ENCODE assay signal across 8 cellular contexts in the genomic region with DNA sequence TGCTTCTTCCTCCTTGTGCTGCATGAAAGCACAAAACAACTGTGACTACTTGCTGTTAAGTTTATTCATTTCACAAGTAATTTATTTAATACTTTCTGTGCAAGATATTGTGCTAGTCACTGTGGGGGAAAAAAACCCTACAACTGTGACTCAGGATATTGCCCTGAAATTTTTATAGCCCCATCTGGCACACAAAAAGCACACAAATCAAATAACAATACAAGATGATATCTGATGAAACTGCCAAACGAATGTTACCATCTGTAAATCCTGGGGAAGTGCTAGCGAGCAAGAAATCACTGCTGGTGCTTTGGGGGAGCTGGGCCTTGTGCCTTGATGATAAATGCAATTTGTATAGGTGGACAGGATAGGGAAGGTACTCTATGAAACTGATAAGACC.
DNase-seq lines count a peak whose midpoint lies in the region; ATAC-seq and TF ChIP-seq lines count a peak whose summit lies in the region.

No MANE protein-coding gene starts in this region.

- DNase-seq in Ammon's horn (ENCODE audit: low spot score) (peak; percentile 41), GM20000 (ENCODE audit: low spot score) (peak; percentile 37), memory B cell (ENCODE audit: low spot score in 2 of 2) (no peak), dorsolateral prefrontal cortex (no peak), foreskin melanocyte (no peak)
- DNase-seq in activated naive CD4-positive, alpha-beta T cell treated with anti-CD3 and anti-CD28 coated beads, Interleukin-2, amount 50 U/mL, for 72 hours (ENCODE audit: low spot score in 2 of 2) = no peak

- H3K27me3 ChIP-seq in dorsolateral prefrontal cortex = peaks cover 7 to 68% (median 42%) of the 10 kb centered on the region in 45 donors

- H3K4me3 ChIP-seq in dorsolateral prefrontal cortex = peak overlapping the region in 1 of 59 donors; percentile 73

- peak overlapping the region; percentile 97 for H3K4me3 Mint-ChIP-seq in memory B cell

- peaks cover 35% of the 10 kb centered on the region for H3K4me1 Mint-ChIP-seq in memory B cell

- no peak for TF ChIP-seq CTCF in GM20000 (IDR thresholded peaks at IDR 0.05; ENCODE audit: extremely low read depth, missing control alignments)
- no peak for TF ChIP-seq CTCF in dorsolateral prefrontal cortex (IDR thresholded peaks at IDR 0.05 in 54 of 56, conservative IDR thresholded peaks at IDR 0.05 in 2 of 56; ENCODE audit: low read depth in 1 of 56, partially characterized antibody in 56 of 56)

- peak overlapping the region; percentile 30 to 76 for H3K27ac Mint-ChIP-seq in activated naive CD4-positive, alpha-beta T cell treated with anti-CD3 and anti-CD28 coated beads, Interleukin-2, amount 50 U/mL, for 72 hours
- peak overlapping the region; percentile 92 for H3K27ac Mint-ChIP-seq in memory B cell

- H3K27me3 Mint-ChIP-seq in memory B cell = no peaks in the 10 kb centered on the region

- intact Hi-C loops in dorsolateral prefrontal cortex (cut with DNase I) = no loop called here

- H3K36me3 Mint-ChIP-seq in activated naive CD4-positive, alpha-beta T cell treated with anti-CD3 and anti-CD28 coated beads, Interleukin-2, amount 50 U/mL, for 72 hours = peaks cover 4 to 13% of the 10 kb centered on the region in 2 donors
- no peaks in the 10 kb centered on the region for H3K36me3 Mint-ChIP-seq in memory B cell

- no peaks in the 10 kb centered on the region for H3K9me3 Mint-ChIP-seq in activated naive CD4-positive, alpha-beta T cell treated with anti-CD3 and anti-CD28 coated beads, Interleukin-2, amount 50 U/mL, for 72 hours
- no peaks in the 10 kb centered on the region for H3K9me3 Mint-ChIP-seq in memory B cell

- ATAC-seq in activated naive CD4-positive, alpha-beta T cell treated with anti-CD3 and anti-CD28 coated beads, Interleukin-2, amount 50 U/mL, for 72 hours = no peak
- ATAC-seq in memory B cell (ENCODE audit: low read depth) (no peak), HG03159 (IDR thresholded peaks at IDR 0.05; ENCODE audit: unreplicated experiment) (no peak), HG03565 (IDR thresholded peaks at IDR 0.05; ENCODE audit: unreplicated experiment) (no peak)

- H3K27ac ChIP-seq in dorsolateral prefrontal cortex = no peak overlapping the region

Comparison
In these comparisons a context has a peak if more than half of its experiments do, and no peak if none do; other contexts are left out.
1. DNase-seq: peak in Ammon's horn (single experiment) and GM20000 (single experiment); none in activated naive CD4-positive, alpha-beta T cell treated with anti-CD3 and anti-CD28 coated beads, Interleukin-2, amount 50 U/mL, for 72 hours (0 of 2), memory B cell (0 of 2), dorsolateral prefrontal cortex (0 of 10) and foreskin melanocyte (single experiment).